Comparison of ENCODE assay signal across 10 cellular contexts in genomic region chr14:51862839-51863235, GRCh38. TPM values are rescaled to one million over a fixed set of nuclear protein-coding genes. Genes with fewer than 3 reads are reported as not detected.
A peak's percentile ranks its signal among the peaks of the same experiment; 100 is the strongest.
DNase-seq lines count a peak whose midpoint lies in the region; ATAC-seq and TF ChIP-seq lines count a peak whose summit lies in the region.
"Had no signal": no experiment of that assay in that cellular context is flagged by ENCODE, and none has a peak within 500 bp of the region (broad histone marks: within the 10 kb centered on the region; RNA-seq: fewer than 3 reads in every experiment).

No MANE protein-coding gene starts in this region.

- TF ChIP-seq EP300 in ovary (IDR thresholded peaks at IDR 0.05), result no peak

- intact Hi-C loops in testis (cut with DNase I; ENCODE audit: low total_unique reads), result no loop called here
- intact Hi-C loops in ovary (cut with DNase I), result no loop called here

- in situ Hi-C loops in SK-MEL-5 (cut with HindIII; ENCODE audit: low pct_unique_long_range_greater_than_20kb, low sequenced_read_pairs), result no loop called here

- H3K4me3 Mint-ChIP-seq in activated T-cell treated with anti-CD3 and anti-CD28 coated beads, Interleukin-2, amount 50 U/mL, for 72 hours, result peak overlapping the region; percentile 90 to 94

- H3K9me3 Mint-ChIP-seq in activated T-cell treated with anti-CD3 and anti-CD28 coated beads, Interleukin-2, amount 50 U/mL, for 72 hours, result no peaks in the 10 kb centered on the region

- 56 to 95% methylated on average over 1 of the region's 1 CpG for WGBS in testis, 2 donors
- 86 to 92% (median 89%) methylated on average over 1 of the region's 1 CpG for WGBS in ovary, 3 donors

- H3K27ac ChIP-seq in testis, result peak overlapping the region; percentile 11 to 23
- no peak overlapping the region for H3K27ac ChIP-seq in ovary

- H3K27ac Mint-ChIP-seq in activated T-cell treated with anti-CD3 and anti-CD28 coated beads, Interleukin-2, amount 50 U/mL, for 72 hours, result peak overlapping the region; percentile 89

- no peak for DNase-seq in activated T-cell treated with anti-CD3 and anti-CD28 coated beads, Interleukin-2, amount 50 U/mL, for 72 hours
- no peak for DNase-seq in activated T-cell treated with anti-CD3 and anti-CD28 coated beads, Interleukin-2, amount 50 U/mL, for 48 hours
- DNase-seq in SK-MEL-5 (ENCODE audit: low read depth, low spot score) (peak; percentile 31), foreskin fibroblast (peak in 1 of 2 donors; percentile 32), testis (no peak), NCI-H2171 treated with DMSO at 0.1 percent for 48 hours (lab: John Stamatoyannopoulos, UW) (no peak), ovary (no peak), globus pallidus (ENCODE audit: low spot score) (no peak)

- H3K4me3 ChIP-seq in foreskin fibroblast (ENCODE audit: low read depth in 1 of 2, low read length in 2 of 2) (peak overlapping the region; percentile 57 to 87), testis (no peak overlapping the region), ovary (no peak overlapping the region)
- H3K4me3 ChIP-seq: K562 had no signal

- H3K27me3 Mint-ChIP-seq in activated T-cell treated with anti-CD3 and anti-CD28 coated beads, Interleukin-2, amount 50 U/mL, for 72 hours (ENCODE audit: low read depth), result no peaks in the 10 kb centered on the region

- no peak for TF ChIP-seq CTCF in foreskin fibroblast (IDR thresholded peaks at IDR 0.05; ENCODE audit: low read depth, low read length)
- TF ChIP-seq CTCF in testis (IDR thresholded peaks at IDR 0.05), result no peak
- no peak for TF ChIP-seq CTCF in ovary (IDR thresholded peaks at IDR 0.05)

- H3K27me3 ChIP-seq in testis (no peaks in the 10 kb centered on the region), ovary (no peaks in the 10 kb centered on the region)

- H3K9me3 ChIP-seq in testis, result no peaks in the 10 kb centered on the region
- H3K9me3 ChIP-seq in ovary, result no peaks in the 10 kb centered on the region

- H3K36me3 ChIP-seq in testis (ENCODE audit: low read depth, missing control alignments) (no peaks in the 10 kb centered on the region), ovary (no peaks in the 10 kb centered on the region)

- ATAC-seq in activated T-cell treated with anti-CD3 and anti-CD28 coated beads, Interleukin-2, amount 50 U/mL, for 72 hours (replicated peaks in 1 of 2), result no peak
- ATAC-seq: K562 had no signal

- H3K4me1 Mint-ChIP-seq in activated T-cell treated with anti-CD3 and anti-CD28 coated beads, Interleukin-2, amount 50 U/mL, for 72 hours (ENCODE audit: low read depth), result peaks cover 31% of the 10 kb centered on the region

- TF ChIP-seq POLR2A in testis (IDR thresholded peaks at IDR 0.05) (no peak), ovary (IDR thresholded peaks at IDR 0.05) (no peak)

- H3K36me3 Mint-ChIP-seq in activated T-cell treated with anti-CD3 and anti-CD28 coated beads, Interleukin-2, amount 50 U/mL, for 72 hours (ENCODE audit: insufficient read depth in 2 of 2), result peaks cover 5 to 8% of the 10 kb centered on the region in 2 donors

- H3K4me1 ChIP-seq in testis (peaks cover 5% of the 10 kb centered on the region), ovary (ENCODE audit: insufficient read depth) (peaks cover 9% of the 10 kb centered on the region)

RNA-seq across cellular contexts. Expression of gene GNG2, which starts 2.4 kb away (rescaled TPM):
- total RNA-seq in activated T-cell treated with anti-CD3 and anti-CD28 coated beads, Interleukin-2, amount 50 U/mL, for 72 hours, result 100 to 1,000 TPM; 233 to 250 TPM
- total RNA-seq in SK-MEL-5 (2014; rRNA removed; shearing (Covaris generic)), result 19.1 and 22.3 TPM in 2 replicates
- polyA plus RNA-seq in SK-MEL-5 (2015; cell fraction: cytosol; rRNA removed), result 25.5 and 26.6 TPM in 2 replicates
- 7.3 and 12.8 TPM in 2 replicates for polyA plus RNA-seq in SK-MEL-5 (2015; cell fraction: nucleus; rRNA removed)
- total RNA-seq in testis, result 100 to 1,000 TPM; 248 to 312 TPM
- polyA plus RNA-seq in testis (ENCODE audit: insufficient read depth, low read depth, low replicate concordance), result 250 TPM
- 10 to 100 TPM in 6 of 7 donors, 1 to 10 TPM in 1; 9.4 to 27.3 (median 11.4) TPM for total RNA-seq in ovary
- 10 to 100 TPM; 10.2 to 29.4 TPM for polyA plus RNA-seq in ovary
- total RNA-seq: NCI-H460 had no signal
- polyA plus RNA-seq: K562 had no signal

Comparison
In these comparisons a context has a peak if more than half of its experiments do, and no peak if none do; other contexts are left out.
1. H3K4me3 ChIP-seq: peak in foreskin fibroblast (2 of 2); none in testis (0 of 2) and ovary (single experiment).
2. H3K27ac ChIP-seq: peak in testis (2 of 2); none in ovary (0 of 2).
3. RNA of gene GNG2, which starts 2.4 kb away (total RNA-seq): 248 to 312 TPM in testis and 233 to 250 TPM in activated T-cell treated with anti-CD3 and anti-CD28 coated beads, Interleukin-2, amount 50 U/mL, for 72 hours; 19.1 to 22.3 TPM in SK-MEL-5 and 9.4 to 27.3 TPM in ovary; every median in the first group is over 4 times any median in the second.